In genomic region chr11:128901655-128902514, GRCh38 we compare ENCODE assay signal across 27 cellular contexts. TPM values are rescaled to one million over a fixed set of nuclear protein-coding genes. Genes with fewer than 3 reads are reported as not detected.
DNase-seq lines count a peak whose midpoint lies in the region; ATAC-seq and TF ChIP-seq lines count a peak whose summit lies in the region.
"Had no signal": no experiment of that assay in that cellular context is flagged by ENCODE, and none has a peak within 500 bp of the region (broad histone marks: within the 10 kb centered on the region; RNA-seq: fewer than 3 reads in every experiment).

No MANE protein-coding gene starts in this region.

- peaks cover 14 to 17% of the 10 kb centered on the region in 2 donors for H3K4me1 Mint-ChIP-seq in natural killer cell treated with Interleukin-12 subunit alpha and Interleukin-12 subunit beta and Interleukin-15 and Interleukin-18, amount 100 ng/mL, for 72 hours (ENCODE audit: low read depth in 2 of 2)
- peaks cover 8 to 27% of the 10 kb centered on the region in 2 donors for H3K4me1 Mint-ChIP-seq in natural killer cell
- peaks cover 34% of the 10 kb centered on the region for H3K4me1 Mint-ChIP-seq in endothelial cell (ENCODE audit: unreplicated experiment)
- H3K4me1 Mint-ChIP-seq in nephron progenitor cell = peaks cover 44% of the 10 kb centered on the region
- H3K4me1 Mint-ChIP-seq in activated T-helper 1 cell treated with anti-CD3 and anti-CD28 coated beads, Interleukin-12 subunit alpha, Interleukin-12 subunit beta, Interleukin-2, Interleukin-4 antibody, amounts not matched to agents 30 ng/mL and 10 ng/mL and 1 ng/mL, durations not matched to agents 14 hours and 24 hours and 36 hours (ENCODE audit: low read depth) = peaks cover 14% of the 10 kb centered on the region

- peaks cover 39 to 53% of the 10 kb centered on the region in 2 donors for H3K27me3 Mint-ChIP-seq in natural killer cell treated with Interleukin-12 subunit alpha and Interleukin-12 subunit beta and Interleukin-15 and Interleukin-18, amount 100 ng/mL, for 72 hours
- H3K27me3 Mint-ChIP-seq in natural killer cell (ENCODE audit: low read depth in 2 of 2) (peaks cover 56 to 78% of the 10 kb centered on the region in 2 donors), endothelial cell (ENCODE audit: unreplicated experiment) (peaks cover 34% of the 10 kb centered on the region), nephron progenitor cell (ENCODE audit: low read depth, poor library complexity) (peaks cover 90% of the 10 kb centered on the region)
- H3K27me3 Mint-ChIP-seq in activated T-helper 1 cell treated with anti-CD3 and anti-CD28 coated beads, Interleukin-12 subunit alpha, Interleukin-12 subunit beta, Interleukin-2, Interleukin-4 antibody, amounts not matched to agents 30 ng/mL and 10 ng/mL and 1 ng/mL, durations not matched to agents 14 hours and 24 hours and 36 hours (ENCODE audit: insufficient read depth) = peaks cover 57% of the 10 kb centered on the region

- ATAC-seq in natural killer cell treated with Interleukin-12 subunit alpha and Interleukin-12 subunit beta and Interleukin-15 and Interleukin-18, amount 100 ng/mL, for 72 hours = no peak
- no peak for ATAC-seq in natural killer cell
- ATAC-seq in HG03439 (IDR thresholded peaks at IDR 0.05; ENCODE audit: unreplicated experiment) = no peak
- no peak for ATAC-seq in activated naive CD4-positive, alpha-beta T cell treated with anti-CD3 and anti-CD28 coated beads, Interleukin-2, amount 50 U/mL, for 72 hours
- ATAC-seq: activated naive CD8-positive, alpha-beta T cell treated with anti-CD3 and anti-CD28 coated beads, Interleukin-2, amount 50 U/mL, for 24 hours; naive thymus-derived CD8-positive, alpha-beta T cell; psoas muscle had no signal

- intact Hi-C loops in natural killer cell (cut with micrococcal nuclease) (no loop called here), ascending aorta (cut with DNase I) (loop anchor here (10.0 kb wide), 1 partner anchor 373 kb away; no protein-coding TSS in a partner anchor)
- intact Hi-C loops in activated T-helper 1 cell treated with anti-CD3 and anti-CD28 coated beads, Interleukin-12 subunit alpha, Interleukin-12 subunit beta, Interleukin-2, Interleukin-4 antibody, amounts not matched to agents 30 ng/mL and 10 ng/mL and 1 ng/mL, durations not matched to agents 14 hours and 24 hours and 36 hours (cut with micrococcal nuclease) = no loop called here

- H3K4me3 ChIP-seq in ascending aorta = no peak overlapping the region
- H3K4me3 ChIP-seq: GM23248, psoas muscle had no signal

- TF ChIP-seq CTCF in natural killer cell (IDR thresholded peaks at IDR 0.05) (no peak), endothelial cell (IDR thresholded peaks at IDR 0.05; ENCODE audit: unreplicated experiment) (no peak), nephron progenitor cell (IDR thresholded peaks at IDR 0.05) (no peak), ascending aorta (IDR thresholded peaks at IDR 0.05) (no peak)

- H3K4me3 Mint-ChIP-seq in natural killer cell treated with Interleukin-12 subunit alpha and Interleukin-12 subunit beta and Interleukin-15 and Interleukin-18, amount 100 ng/mL, for 72 hours = no peak overlapping the region
- H3K4me3 Mint-ChIP-seq in natural killer cell (no peak overlapping the region), endothelial cell (ENCODE audit: unreplicated experiment) (no peak overlapping the region), nephron progenitor cell (peak overlapping the region; percentile 67)
- no peak overlapping the region for H3K4me3 Mint-ChIP-seq in activated T-helper 1 cell treated with anti-CD3 and anti-CD28 coated beads, Interleukin-12 subunit alpha, Interleukin-12 subunit beta, Interleukin-2, Interleukin-4 antibody, amounts not matched to agents 30 ng/mL and 10 ng/mL and 1 ng/mL, durations not matched to agents 14 hours and 24 hours and 36 hours
- H3K4me3 Mint-ChIP-seq: activated CD4-positive, alpha-beta T cell treated with anti-CD3 and anti-CD28 coated beads, Interleukin-2, amount 10 ng/mL, durations not matched to agents 7 days and 5 days; activated naive CD8-positive, alpha-beta T cell treated with anti-CD3 and anti-CD28 coated beads, Interleukin-2, amount 50 U/mL, for 24 hours; T-helper 1 cell treated with Interleukin-12 subunit alpha and Interleukin-12 subunit beta and Interleukin-4 antibody, amounts not matched to agents 30 μg/mL and 1 μg/mL, for 36 hours had no signal

- no peak overlapping the region for H3K27ac ChIP-seq in ascending aorta
- H3K27ac ChIP-seq: C4-2B, psoas muscle had no signal

- no peaks in the 10 kb centered on the region for H3K9me3 Mint-ChIP-seq in natural killer cell treated with Interleukin-12 subunit alpha and Interleukin-12 subunit beta and Interleukin-15 and Interleukin-18, amount 100 ng/mL, for 72 hours
- H3K9me3 Mint-ChIP-seq in natural killer cell = no peaks in the 10 kb centered on the region
- H3K9me3 Mint-ChIP-seq in endothelial cell (ENCODE audit: unreplicated experiment) = no peaks in the 10 kb centered on the region
- H3K9me3 Mint-ChIP-seq in nephron progenitor cell = peaks cover 2% of the 10 kb centered on the region
- no peaks in the 10 kb centered on the region for H3K9me3 Mint-ChIP-seq in activated T-helper 1 cell treated with anti-CD3 and anti-CD28 coated beads, Interleukin-12 subunit alpha, Interleukin-12 subunit beta, Interleukin-2, Interleukin-4 antibody, amounts not matched to agents 30 ng/mL and 10 ng/mL and 1 ng/mL, durations not matched to agents 14 hours and 24 hours and 36 hours
- H3K9me3 Mint-ChIP-seq in activated naive CD4-positive, alpha-beta T cell treated with anti-CD3 and anti-CD28 coated beads, Interleukin-2, amount 50 U/mL, for 72 hours = no peaks in the 10 kb centered on the region
- H3K9me3 Mint-ChIP-seq: activated CD4-positive, alpha-beta T cell treated with anti-CD3 and anti-CD28 coated beads, Interleukin-2, amount 10 ng/mL, durations not matched to agents 7 days and 5 days; activated naive CD8-positive, alpha-beta T cell treated with anti-CD3 and anti-CD28 coated beads, Interleukin-2, amount 50 U/mL, for 24 hours; naive thymus-derived CD8-positive, alpha-beta T cell; T-helper 1 cell treated with Interleukin-12 subunit alpha and Interleukin-12 subunit beta and Interleukin-4 antibody, amounts not matched to agents 30 μg/mL and 1 μg/mL, for 36 hours had no signal

- H3K27ac Mint-ChIP-seq in natural killer cell treated with Interleukin-12 subunit alpha and Interleukin-12 subunit beta and Interleukin-15 and Interleukin-18, amount 100 ng/mL, for 72 hours = no peak overlapping the region
- no peak overlapping the region for H3K27ac Mint-ChIP-seq in natural killer cell
- H3K27ac Mint-ChIP-seq in endothelial cell (ENCODE audit: unreplicated experiment) = no peak overlapping the region
- no peak overlapping the region for H3K27ac Mint-ChIP-seq in nephron progenitor cell
- H3K27ac Mint-ChIP-seq in activated T-helper 1 cell treated with anti-CD3 and anti-CD28 coated beads, Interleukin-12 subunit alpha, Interleukin-12 subunit beta, Interleukin-2, Interleukin-4 antibody, amounts not matched to agents 30 ng/mL and 10 ng/mL and 1 ng/mL, durations not matched to agents 14 hours and 24 hours and 36 hours = no peak overlapping the region
- H3K27ac Mint-ChIP-seq in activated naive CD4-positive, alpha-beta T cell treated with anti-CD3 and anti-CD28 coated beads, Interleukin-2, amount 50 U/mL, for 72 hours = no peak overlapping the region
- H3K27ac Mint-ChIP-seq: activated CD4-positive, alpha-beta T cell treated with anti-CD3 and anti-CD28 coated beads, Interleukin-2, amount 10 ng/mL, durations not matched to agents 7 days and 5 days; activated naive CD8-positive, alpha-beta T cell treated with anti-CD3 and anti-CD28 coated beads, Interleukin-2, amount 50 U/mL, for 24 hours; T-helper 1 cell treated with Interleukin-12 subunit alpha and Interleukin-12 subunit beta and Interleukin-4 antibody, amounts not matched to agents 30 μg/mL and 1 μg/mL, for 36 hours had no signal

- peak; percentile 53 for DNase-seq in natural killer cell treated with Interleukin-12 subunit alpha and Interleukin-12 subunit beta and Interleukin-15 and Interleukin-18, amount 100 ng/mL, for 72 hours (ENCODE audit: low spot score)
- DNase-seq in natural killer cell = no peak
- peak; percentile 32 for DNase-seq in endothelial cell (ENCODE audit: low spot score)
- DNase-seq in nephron progenitor cell = peak; percentile 51
- no peak for DNase-seq in activated T-helper 1 cell treated with anti-CD3 and anti-CD28 coated beads, Interleukin-12 subunit alpha, Interleukin-12 subunit beta, Interleukin-2, Interleukin-4 antibody, amounts not matched to agents 30 ng/mL and 10 ng/mL and 1 ng/mL, durations not matched to agents 14 hours and 24 hours and 36 hours (ENCODE audit: low spot score)
- no peak for DNase-seq in ascending aorta (ENCODE audit: low spot score in 2 of 2)
- no peak for DNase-seq in activated naive CD4-positive, alpha-beta T cell treated with anti-CD3 and anti-CD28 coated beads, Interleukin-2, amount 50 U/mL, for 72 hours (ENCODE audit: low spot score in 2 of 2)
- DNase-seq: activated CD4-positive, alpha-beta T cell treated with anti-CD3 and anti-CD28 coated beads, Interleukin-2, amount 10 ng/mL, durations not matched to agents 7 days and 5 days; activated CD8-positive, alpha-beta memory T cell treated with anti-CD3 and anti-CD28 coated beads, Interleukin-2, amount 50 U/mL, for 4 hours; activated effector memory CD4-positive, alpha-beta T cell treated with Interleukin-2 at 50 U/mL for 16 hours; activated naive CD8-positive, alpha-beta T cell treated with anti-CD3 and anti-CD28 coated beads, Interleukin-2, amount 50 U/mL, for 24 hours; cortex of kidney; GDM1; KBM-7; naive thymus-derived CD8-positive, alpha-beta T cell; NCI-H146; NCI-H82; OCI-M1; psoas muscle; SIG-M5; stimulated activated CD4-positive, alpha-beta T cell treated with anti-CD3 and anti-CD28 coated beads, Interleukin-4, amount 100 ng/mL, for 4 hours had no signal

- peaks cover 0 to 8% of the 10 kb centered on the region in 2 donors for H3K4me1 ChIP-seq in ascending aorta
- H3K4me1 ChIP-seq: psoas muscle had no signal

- H3K36me3 ChIP-seq in ascending aorta = no peaks in the 10 kb centered on the region

- no peaks in the 10 kb centered on the region for H3K27me3 ChIP-seq in ascending aorta

- H3K36me3 Mint-ChIP-seq in natural killer cell treated with Interleukin-12 subunit alpha and Interleukin-12 subunit beta and Interleukin-15 and Interleukin-18, amount 100 ng/mL, for 72 hours = no peaks in the 10 kb centered on the region
- H3K36me3 Mint-ChIP-seq in natural killer cell (no peaks in the 10 kb centered on the region), endothelial cell (ENCODE audit: low read depth, unreplicated experiment) (no peaks in the 10 kb centered on the region), nephron progenitor cell (ENCODE audit: low read depth) (no peaks in the 10 kb centered on the region)
- no peaks in the 10 kb centered on the region for H3K36me3 Mint-ChIP-seq in activated T-helper 1 cell treated with anti-CD3 and anti-CD28 coated beads, Interleukin-12 subunit alpha, Interleukin-12 subunit beta, Interleukin-2, Interleukin-4 antibody, amounts not matched to agents 30 ng/mL and 10 ng/mL and 1 ng/mL, durations not matched to agents 14 hours and 24 hours and 36 hours (ENCODE audit: low read depth)
- H3K36me3 Mint-ChIP-seq in activated naive CD4-positive, alpha-beta T cell treated with anti-CD3 and anti-CD28 coated beads, Interleukin-2, amount 50 U/mL, for 72 hours = no peaks in the 10 kb centered on the region
- H3K36me3 Mint-ChIP-seq: naive thymus-derived CD8-positive, alpha-beta T cell had no signal

- H3K9me3 ChIP-seq in ascending aorta = no peaks in the 10 kb centered on the region
- H3K9me3 ChIP-seq: psoas muscle had no signal

RNA-seq across cellular contexts. Expression of gene KCNJ5, which starts 10.7 kb away (rescaled TPM):
- not detected for total RNA-seq in natural killer cell treated with Interleukin-12 subunit alpha and Interleukin-12 subunit beta and Interleukin-15 and Interleukin-18, amount 100 ng/mL, for 72 hours
- under 1 TPM; 0.09 to 0.18 (median 0.15) TPM for total RNA-seq in natural killer cell
- 0.05 TPM for total RNA-seq in endothelial cell (ENCODE audit: unreplicated experiment)
- total RNA-seq in activated T-helper 1 cell treated with anti-CD3 and anti-CD28 coated beads, Interleukin-12 subunit alpha, Interleukin-12 subunit beta, Interleukin-2, Interleukin-4 antibody, amounts not matched to agents 30 ng/mL and 10 ng/mL and 1 ng/mL, durations not matched to agents 14 hours and 24 hours and 36 hours = 0.12 TPM in 1 of 2 replicates, not detected in the other
- total RNA-seq in ascending aorta = 0.53 TPM
- total RNA-seq in activated naive CD4-positive, alpha-beta T cell treated with anti-CD3 and anti-CD28 coated beads, Interleukin-2, amount 50 U/mL, for 72 hours = not detected
- total RNA-seq: activated CD4-positive, alpha-beta T cell treated with anti-CD3 and anti-CD28 coated beads, Interleukin-2, amount 10 ng/mL, durations not matched to agents 7 days and 5 days; naive thymus-derived CD8-positive, alpha-beta T cell had no signal

RNA-seq across cellular contexts. Expression of gene KCNJ1, which starts 34.8 kb away (rescaled TPM):
- total RNA-seq in natural killer cell treated with Interleukin-12 subunit alpha and Interleukin-12 subunit beta and Interleukin-15 and Interleukin-18, amount 100 ng/mL, for 72 hours = not detected
- total RNA-seq in natural killer cell = not detected
- not detected for total RNA-seq in endothelial cell (ENCODE audit: unreplicated experiment)
- total RNA-seq in activated T-helper 1 cell treated with anti-CD3 and anti-CD28 coated beads, Interleukin-12 subunit alpha, Interleukin-12 subunit beta, Interleukin-2, Interleukin-4 antibody, amounts not matched to agents 30 ng/mL and 10 ng/mL and 1 ng/mL, durations not matched to agents 14 hours and 24 hours and 36 hours = not detected in 2 replicates
- not detected for total RNA-seq in ascending aorta
- total RNA-seq in activated naive CD4-positive, alpha-beta T cell treated with anti-CD3 and anti-CD28 coated beads, Interleukin-2, amount 50 U/mL, for 72 hours = not detected
- total RNA-seq: activated CD4-positive, alpha-beta T cell treated with anti-CD3 and anti-CD28 coated beads, Interleukin-2, amount 10 ng/mL, durations not matched to agents 7 days and 5 days; endothelial cell of umbilical vein; GM23248; naive thymus-derived CD8-positive, alpha-beta T cell; psoas muscle; urinary bladder had no signal

RNA-seq across cellular contexts. Expression of gene TP53AIP1, which starts 40.8 kb away (rescaled TPM):
- not detected for total RNA-seq in natural killer cell treated with Interleukin-12 subunit alpha and Interleukin-12 subunit beta and Interleukin-15 and Interleukin-18, amount 100 ng/mL, for 72 hours
- not detected for total RNA-seq in natural killer cell
- 0.13 TPM for total RNA-seq in endothelial cell (ENCODE audit: unreplicated experiment)
- total RNA-seq in activated T-helper 1 cell treated with anti-CD3 and anti-CD28 coated beads, Interleukin-12 subunit alpha, Interleukin-12 subunit beta, Interleukin-2, Interleukin-4 antibody, amounts not matched to agents 30 ng/mL and 10 ng/mL and 1 ng/mL, durations not matched to agents 14 hours and 24 hours and 36 hours = not detected in 2 replicates
- total RNA-seq in ascending aorta = not detected
- not detected for total RNA-seq in activated naive CD4-positive, alpha-beta T cell treated with anti-CD3 and anti-CD28 coated beads, Interleukin-2, amount 50 U/mL, for 72 hours
- total RNA-seq: activated CD4-positive, alpha-beta T cell treated with anti-CD3 and anti-CD28 coated beads, Interleukin-2, amount 10 ng/mL, durations not matched to agents 7 days and 5 days; endothelial cell of umbilical vein; GM23248; naive thymus-derived CD8-positive, alpha-beta T cell had no signal

Comparison
In these comparisons a context has a peak if more than half of its experiments do, and no peak if none do; other contexts are left out.
1. DNase-seq: peak in natural killer cell treated with Interleukin-12 subunit alpha and Interleukin-12 subunit beta and Interleukin-15 and Interleukin-18, amount 100 ng/mL, for 72 hours (single experiment), endothelial cell (single experiment) and nephron progenitor cell (single experiment); none in natural killer cell (single experiment), activated T-helper 1 cell treated with anti-CD3 and anti-CD28 coated beads, Interleukin-12 subunit alpha, Interleukin-12 subunit beta, Interleukin-2, Interleukin-4 antibody, amounts not matched to agents 30 ng/mL and 10 ng/mL and 1 ng/mL, durations not matched to agents 14 hours and 24 hours and 36 hours (single experiment), ascending aorta (0 of 2) and activated naive CD4-positive, alpha-beta T cell treated with anti-CD3 and anti-CD28 coated beads, Interleukin-2, amount 50 U/mL, for 72 hours (0 of 2).